9 cellular contexts compared by ENCODE assay signal in the genomic region with DNA sequence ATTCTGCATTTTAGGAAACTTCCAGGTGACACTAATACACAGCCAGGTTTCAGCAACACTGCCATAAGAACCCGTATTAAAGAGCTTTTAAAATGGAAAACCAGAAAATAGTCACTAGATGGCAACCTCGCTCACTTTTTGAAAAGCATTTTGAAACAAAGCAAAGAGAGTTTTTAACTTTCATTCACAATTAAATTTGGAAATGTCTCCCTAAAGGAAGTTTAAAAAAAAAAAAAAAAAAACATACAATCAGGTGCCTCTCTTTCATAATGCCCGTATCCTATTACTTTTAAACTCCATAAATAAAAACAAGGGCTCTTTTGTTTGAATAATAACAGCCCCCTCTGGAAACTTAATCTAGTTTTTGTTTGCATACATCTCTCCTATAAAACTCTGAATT. TPM values are rescaled to one million over a fixed set of nuclear protein-coding genes. Genes with fewer than 3 reads are reported as not detected.
DNase-seq lines count a peak whose midpoint lies in the region; ATAC-seq, FAIRE-seq and TF ChIP-seq lines count a peak whose summit lies in the region.
"Had no signal": no experiment of that assay in that cellular context is flagged by ENCODE, and none has a peak within 500 bp of the region (broad histone marks: within the 10 kb centered on the region; RNA-seq: fewer than 3 reads in every experiment).

No MANE protein-coding gene starts in this region.

- ATAC-seq in SK-N-SH treated with all-trans-retinoic acid at 6 μM for 48 hours (peak; percentile 58), GM19455 (IDR thresholded peaks at IDR 0.05; ENCODE audit: unreplicated experiment) (no peak)

- peak; percentile 98 for FAIRE-seq in frontal cortex (lab: Jason Lieb, UNC)

- in situ Hi-C loops in KBM-7 (cut with MboI; ENCODE audit: low pct_unique_long_range_greater_than_20kb, low sequenced_read_pairs), result loop anchor here (10.0 to 25.0 kb wide), 2 partner anchors 112 to 359 kb away; no protein-coding TSS in a partner anchor

- DNase-seq in DMS53 treated with DMSO at 0.1 percent for 48 hours (lab: John Stamatoyannopoulos, UW; ENCODE audit: unreplicated experiment), result peak; percentile 20
- peak; percentile 66 for DNase-seq in KBM-7
- peak in 1 of 2 donors; percentile 37 for DNase-seq in frontal cortex (ENCODE audit: low spot score in 2 of 2)
- DNase-seq in superior temporal gyrus (ENCODE audit: extremely low spot score), result peak; percentile 94
- DNase-seq in HuH-7 (ENCODE audit: low spot score), result no peak
- DNase-seq in activated CD4-positive, alpha-beta T cell treated with anti-CD3 and anti-CD28 coated beads for 4 hours, result no peak

TF ChIP-seq in SK-N-SH treated with all-trans-retinoic acid at 6 μM for 48 hours, 23 proteins besides CTCF, POLR2A, EP300 and RAD21:
- TF ChIP-seq TOX (CRISPR knock-in tag; IDR thresholded peaks at IDR 0.05; ENCODE audit: borderline replicate concordance), result no peak
- TF ChIP-seq, protein P1, sequence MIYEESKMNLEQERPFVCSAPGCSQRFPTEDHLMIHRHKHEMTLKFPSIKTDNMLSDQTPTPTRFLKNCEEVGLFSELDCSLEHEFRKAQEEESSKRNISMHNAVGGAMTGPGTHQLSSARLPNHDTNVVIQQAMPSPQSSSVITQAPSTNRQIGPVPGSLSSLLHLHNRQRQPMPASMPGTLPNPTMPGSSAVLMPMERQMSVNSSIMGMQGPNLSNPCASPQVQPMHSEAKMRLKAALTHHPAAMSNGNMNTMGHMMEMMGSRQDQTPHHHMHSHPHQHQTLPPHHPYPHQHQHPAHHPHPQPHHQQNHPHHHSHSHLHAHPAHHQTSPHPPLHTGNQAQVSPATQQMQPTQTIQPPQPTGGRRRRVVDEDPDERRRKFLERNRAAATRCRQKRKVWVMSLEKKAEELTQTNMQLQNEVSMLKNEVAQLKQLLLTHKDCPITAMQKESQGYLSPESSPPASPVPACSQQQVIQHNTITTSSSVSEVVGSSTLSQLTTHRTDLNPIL (CRISPR knock-in tag; IDR thresholded peaks at IDR 0.05; ENCODE audit: low read depth), result no peak
- TF ChIP-seq ZNF565 (CRISPR knock-in tag; conservative IDR thresholded peaks at IDR 0.05; ENCODE audit: low read depth), result no peak
- TF ChIP-seq ZFP3 (CRISPR knock-in tag; IDR thresholded peaks at IDR 0.05), result no peak
- no peak for TF ChIP-seq ZNF70 (CRISPR knock-in tag; IDR thresholded peaks at IDR 0.05)
- TF ChIP-seq, protein P2, sequence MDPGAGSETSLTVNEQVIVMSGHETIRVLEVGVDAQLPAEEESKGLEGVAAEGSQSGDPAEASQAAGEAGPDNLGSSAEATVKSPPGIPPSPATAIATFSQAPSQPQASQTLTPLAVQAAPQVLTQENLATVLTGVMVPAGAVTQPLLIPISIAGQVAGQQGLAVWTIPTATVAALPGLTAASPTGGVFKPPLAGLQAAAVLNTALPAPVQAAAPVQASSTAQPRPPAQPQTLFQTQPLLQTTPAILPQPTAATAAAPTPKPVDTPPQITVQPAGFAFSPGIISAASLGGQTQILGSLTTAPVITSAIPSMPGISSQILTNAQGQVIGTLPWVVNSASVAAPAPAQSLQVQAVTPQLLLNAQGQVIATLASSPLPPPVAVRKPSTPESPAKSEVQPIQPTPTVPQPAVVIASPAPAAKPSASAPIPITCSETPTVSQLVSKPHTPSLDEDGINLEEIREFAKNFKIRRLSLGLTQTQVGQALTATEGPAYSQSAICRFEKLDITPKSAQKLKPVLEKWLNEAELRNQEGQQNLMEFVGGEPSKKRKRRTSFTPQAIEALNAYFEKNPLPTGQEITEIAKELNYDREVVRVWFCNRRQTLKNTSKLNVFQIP (CRISPR knock-in tag; IDR thresholded peaks at IDR 0.05; ENCODE audit: borderline replicate concordance, low read depth), result no peak
- TF ChIP-seq, protein P3, sequence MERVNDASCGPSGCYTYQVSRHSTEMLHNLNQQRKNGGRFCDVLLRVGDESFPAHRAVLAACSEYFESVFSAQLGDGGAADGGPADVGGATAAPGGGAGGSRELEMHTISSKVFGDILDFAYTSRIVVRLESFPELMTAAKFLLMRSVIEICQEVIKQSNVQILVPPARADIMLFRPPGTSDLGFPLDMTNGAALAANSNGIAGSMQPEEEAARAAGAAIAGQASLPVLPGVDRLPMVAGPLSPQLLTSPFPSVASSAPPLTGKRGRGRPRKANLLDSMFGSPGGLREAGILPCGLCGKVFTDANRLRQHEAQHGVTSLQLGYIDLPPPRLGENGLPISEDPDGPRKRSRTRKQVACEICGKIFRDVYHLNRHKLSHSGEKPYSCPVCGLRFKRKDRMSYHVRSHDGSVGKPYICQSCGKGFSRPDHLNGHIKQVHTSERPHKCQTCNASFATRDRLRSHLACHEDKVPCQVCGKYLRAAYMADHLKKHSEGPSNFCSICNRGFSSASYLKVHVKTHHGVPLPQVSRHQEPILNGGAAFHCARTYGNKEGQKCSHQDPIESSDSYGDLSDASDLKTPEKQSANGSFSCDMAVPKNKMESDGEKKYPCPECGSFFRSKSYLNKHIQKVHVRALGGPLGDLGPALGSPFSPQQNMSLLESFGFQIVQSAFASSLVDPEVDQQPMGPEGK (CRISPR knock-in tag; IDR thresholded peaks at IDR 0.05; ENCODE audit: borderline replicate concordance), result no peak

RNA-seq across cellular contexts. Expression of gene MEPE, which starts 20.3 kb away (rescaled TPM):
- 1.2 TPM for total RNA-seq in frontal cortex
- total RNA-seq: T-helper 1 cell treated with Interleukin-12 subunit alpha and Interleukin-12 subunit beta and Interleukin-4 antibody, amounts not matched to agents 30 ng/mL and 1 ng/mL, for 36 hours had no signal

RNA-seq across cellular contexts. Expression of gene IBSP, which starts 53.8 kb away (rescaled TPM):
- total RNA-seq in frontal cortex, result not detected
- total RNA-seq: T-helper 1 cell treated with Interleukin-12 subunit alpha and Interleukin-12 subunit beta and Interleukin-4 antibody, amounts not matched to agents 30 ng/mL and 1 ng/mL, for 36 hours had no signal

Comparison
In these comparisons a context has a peak if more than half of its experiments do, and no peak if none do; other contexts are left out.
1. DNase-seq: peak in DMS53 treated with DMSO at 0.1 percent for 48 hours (single experiment), KBM-7 (single experiment) and superior temporal gyrus (single experiment); none in HuH-7 (single experiment) and activated CD4-positive, alpha-beta T cell treated with anti-CD3 and anti-CD28 coated beads for 4 hours (0 of 2).